36 cellular contexts compared by ENCODE assay signal in genomic region chr7:50112250-50112649, GRCh38. TPM values are rescaled to one million over a fixed set of nuclear protein-coding genes. Genes with fewer than 3 reads are reported as not detected.
"Had no signal": no experiment of that assay in that cellular context is flagged by ENCODE, and none has a peak within 500 bp of the region (broad histone marks: within the 10 kb centered on the region; RNA-seq: fewer than 3 reads in every experiment).

No MANE protein-coding gene starts in this region.

- H3K4me1 ChIP-seq: SJCRH30 had no signal

- H3K4me3 ChIP-seq: SJCRH30, SK-N-MC had no signal

- H3K27ac Mint-ChIP-seq: activated CD4-positive, alpha-beta memory T cell treated with anti-CD3 and anti-CD28 coated beads, Interleukin-2, amount 10 ng/mL, durations not matched to agents 7 days and 5 days; activated naive CD8-positive, alpha-beta T cell; activated naive CD8-positive, alpha-beta T cell treated with anti-CD3 and anti-CD28 coated beads, Interleukin-2, amount 50 U/mL, for 24 hours; activated T-cell treated with anti-CD3 and anti-CD28 coated beads, Interleukin-2, amount 50 U/mL, for 72 hours; activated T-helper 2 cell treated with anti-CD3 and anti-CD28 coated beads, Interferon-gamma antibody, Interleukin-2, Interleukin-4, amounts not matched to agents 10 μg/mL and 5 μg/mL and 100 μg/mL, durations not matched to agents 14 hours and 24 hours and 36 hours; brain had no signal

- H3K36me3 ChIP-seq: SJCRH30, WERI-Rb-1 had no signal

- H3K4me3 Mint-ChIP-seq: activated CD4-positive, alpha-beta memory T cell treated with anti-CD3 and anti-CD28 coated beads, Interleukin-2, amount 10 ng/mL, durations not matched to agents 7 days and 5 days; activated naive CD8-positive, alpha-beta T cell; activated naive CD8-positive, alpha-beta T cell treated with anti-CD3 and anti-CD28 coated beads, Interleukin-2, amount 50 U/mL, for 24 hours; activated T-cell treated with anti-CD3 and anti-CD28 coated beads, Interleukin-2, amount 50 U/mL, for 72 hours; brain had no signal

- ATAC-seq: activated naive CD8-positive, alpha-beta T cell treated with anti-CD3 and anti-CD28 coated beads, Interleukin-2, amount 50 U/mL, for 24 hours; activated T-cell treated with anti-CD3 and anti-CD28 coated beads, Interleukin-2, amount 50 U/mL, for 72 hours; Panc1 had no signal

- H3K36me3 Mint-ChIP-seq: brain had no signal

- H3K27ac ChIP-seq: SJCRH30, SK-N-MC, WERI-Rb-1 had no signal

- FAIRE-seq: bronchial epithelial cell had no signal

- H3K4me1 Mint-ChIP-seq: activated naive CD8-positive, alpha-beta T cell treated with anti-CD3 and anti-CD28 coated beads, Interleukin-2, amount 50 U/mL, for 24 hours; brain had no signal

- H3K9me3 Mint-ChIP-seq: activated CD4-positive, alpha-beta memory T cell treated with anti-CD3 and anti-CD28 coated beads, Interleukin-2, amount 10 ng/mL, durations not matched to agents 7 days and 5 days had no signal

- H3K27me3 ChIP-seq: SJCRH30 had no signal

- DNase-seq: activated CD4-positive, alpha-beta memory T cell treated with anti-CD3 and anti-CD28 coated beads, Interleukin-2, amount 10 ng/mL, durations not matched to agents 7 days and 5 days; activated CD4-positive, alpha-beta T cell treated with anti-CD3 and anti-CD28 coated beads for 1 hour; activated CD4-positive, alpha-beta T cell treated with anti-CD3 and anti-CD28 coated beads for 48 hours; activated CD4-positive, CD25-positive, alpha-beta regulatory T cell; activated gamma-delta T cell; activated naive CD4-positive, alpha-beta T cell treated with Interleukin-2 at 50 U/mL for 16 hours; activated naive CD8-positive, alpha-beta T cell treated with anti-CD3 and anti-CD28 coated beads, Interleukin-2, amount 50 U/mL, for 24 hours; activated T-cell treated with anti-CD3 and anti-CD28 coated beads, Interleukin-2, amount 50 U/mL, for 1 hour; activated T-cell treated with anti-CD3 and anti-CD28 coated beads, Interleukin-2, amount 50 U/mL, for 72 hours; anterior cingulate cortex; caudate nucleus; cerebellar nuclear complex; NCI-H1048; NCI-H1105 treated with DMSO at 0.1 percent for 48 hours; NCI-H1436; NCI-H1694; NCI-H1930; NCI-H2081 treated with DMSO at 0.1 percent for 48 hours; NCI-H345; NCI-H524 treated with DMSO at 0.1 percent for 48 hours; NK-92 treated with Interleukin-12 subunit alpha and Interleukin-12 subunit beta, amount 100 ng/mL, for 24 hours; SHP77; SJCRH30; SW 1271; T-helper 1 cell; T-helper 9 cell; WERI-Rb-1 had no signal

RNA-seq across cellular contexts. Expression of gene ZPBP, which starts 19.2 kb away (rescaled TPM):
- total RNA-seq: activated CD4-positive, alpha-beta memory T cell treated with anti-CD3 and anti-CD28 coated beads, Interleukin-2, amount 10 ng/mL, durations not matched to agents 7 days and 5 days; activated T-cell treated with anti-CD3 and anti-CD28 coated beads, Interleukin-2, amount 50 U/mL, for 72 hours; activated T-helper 2 cell treated with anti-CD3 and anti-CD28 coated beads, Interferon-gamma antibody, Interleukin-2, Interleukin-4, amounts not matched to agents 10 μg/mL and 5 μg/mL and 100 μg/mL, durations not matched to agents 14 hours and 24 hours and 36 hours; bronchial epithelial cell; MCF 10A; NCI-H460; RPMI7951; SJCRH30 had no signal
